ENCODE assay signal across 16 cellular contexts in the genomic region with DNA sequence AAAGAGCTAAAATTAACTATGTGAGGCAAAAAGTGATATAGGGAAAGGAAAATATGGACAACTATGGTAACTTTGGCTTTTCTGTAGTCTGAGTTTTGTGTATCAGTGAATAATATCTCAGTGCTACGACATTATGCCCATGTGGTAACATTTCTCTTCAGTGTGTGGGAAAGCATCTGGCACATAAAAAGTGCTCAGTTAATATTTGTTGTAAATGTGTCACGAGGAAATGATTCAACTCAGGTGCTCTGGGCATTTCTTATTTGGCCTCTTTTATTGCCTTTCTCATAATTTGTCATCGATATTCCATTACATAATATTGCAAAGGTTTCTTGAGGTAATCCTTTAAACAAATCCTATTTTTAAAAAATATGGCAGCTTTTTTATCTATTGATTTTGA.
"Had no signal": no experiment of that assay in that cellular context is flagged by ENCODE, and none has a peak within 500 bp of the region (broad histone marks: within the 10 kb centered on the region; RNA-seq: fewer than 3 reads in every experiment).

No MANE protein-coding gene starts in this region.

- H3K4me1 ChIP-seq: prostate gland, right lobe of liver, transverse colon had no signal

- DNase-seq: activated CD4-positive, alpha-beta T cell treated with anti-CD3 and anti-CD28 coated beads, Interleukin-2, amount 50 U/mL, for 48 hours; activated gamma-delta T cell; activated T-cell treated with anti-CD3 and anti-CD28 coated beads, Interleukin-2, amount 50 U/mL, for 4 hours; aorta; heart right ventricle; right lobe of liver; spleen; stimulated activated CD4-positive, alpha-beta T cell treated with anti-CD3 and anti-CD28 coated beads, Interleukin-1b, Interleukin-23, amount 100 ng/mL, for 48 hours; substantia nigra; transverse colon had no signal

- H3K27ac ChIP-seq: cardiac muscle cell, heart right ventricle, right lobe of liver, transverse colon had no signal

- H3K27me3 Mint-ChIP-seq: activated naive CD8-positive, alpha-beta T cell; naive B cell; stimulated activated naive B cell treated with anti-CD40 and anti-IgM and Interleukin-4, amounts not matched to agents 10 μg/mL and 1 μg/mL and 100 μg/mL, for 72 hours had no signal

- H3K9me3 ChIP-seq: heart right ventricle, prostate gland, right lobe of liver, spleen, transverse colon had no signal

- H3K4me3 Mint-ChIP-seq: activated naive CD8-positive, alpha-beta T cell; activated T-cell treated with anti-CD3 and anti-CD28 coated beads, Interleukin-2, amount 50 U/mL, for 4 hours had no signal

- ATAC-seq: activated CD4-positive, CD25-positive, alpha-beta regulatory T cell treated with anti-CD3 and anti-CD28 coated beads, Interleukin-2, amount 50 U/mL, for 24 hours; activated T-cell treated with anti-CD3 and anti-CD28 coated beads, Interleukin-2, amount 50 U/mL, for 4 hours; heart right ventricle had no signal

- H3K27me3 ChIP-seq: cardiac muscle cell, heart right ventricle, right lobe of liver, spleen, transverse colon had no signal
